In the genomic region with DNA sequence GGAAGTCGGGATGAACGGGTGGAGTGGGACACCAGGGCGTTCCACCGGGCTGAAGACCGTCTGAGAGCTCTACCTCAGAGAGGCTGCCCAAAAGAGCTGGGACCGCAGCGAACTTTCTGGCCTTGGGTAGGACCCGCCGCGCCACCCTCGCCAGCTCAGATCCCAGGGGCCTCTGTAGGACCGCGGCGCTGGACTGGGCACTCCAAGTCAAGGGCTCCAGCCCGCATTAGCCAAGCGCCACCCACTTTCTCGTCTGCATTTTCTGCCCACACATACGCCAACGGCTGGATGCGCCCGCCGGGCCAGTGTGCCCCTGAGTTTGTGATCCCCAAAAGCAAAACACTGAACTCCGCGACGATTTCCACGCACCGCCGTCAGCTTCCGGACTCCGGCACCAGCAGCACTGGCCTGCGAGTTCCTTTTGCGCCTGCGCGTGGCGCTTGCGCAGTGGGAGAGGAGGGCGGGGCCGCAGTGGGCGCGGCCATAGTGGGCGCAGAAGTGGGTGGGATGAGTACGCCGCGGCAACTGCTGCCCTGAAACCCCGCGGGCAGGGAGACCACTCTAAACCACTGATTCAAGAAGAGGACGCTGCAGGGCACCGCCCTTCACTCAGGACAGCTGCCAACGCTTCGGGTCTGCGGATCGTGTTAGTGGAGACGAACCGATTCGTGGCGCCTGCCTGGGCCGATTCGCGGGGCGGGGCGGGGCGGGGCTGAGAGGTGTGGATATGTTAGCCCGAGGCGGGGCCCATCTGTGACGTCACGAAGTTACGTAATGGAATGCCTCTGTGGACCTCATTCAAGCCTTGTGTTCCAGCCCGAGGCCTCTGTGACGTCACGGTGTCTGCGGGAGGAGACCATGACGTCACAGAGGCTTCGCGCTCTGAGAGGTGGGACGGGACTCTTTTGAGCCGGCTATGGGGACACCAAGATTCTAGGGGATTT, we compare ENCODE assay signal across 1 cellular context.
TF ChIP-seq lines count a peak whose summit lies in the region.

No MANE protein-coding gene starts in this region.

TF ChIP-seq in HepG2, 621 proteins besides CTCF, POLR2A, EP300 and RAD21 (continued from another document and continues in another):
- TF ChIP-seq, protein P1, sequence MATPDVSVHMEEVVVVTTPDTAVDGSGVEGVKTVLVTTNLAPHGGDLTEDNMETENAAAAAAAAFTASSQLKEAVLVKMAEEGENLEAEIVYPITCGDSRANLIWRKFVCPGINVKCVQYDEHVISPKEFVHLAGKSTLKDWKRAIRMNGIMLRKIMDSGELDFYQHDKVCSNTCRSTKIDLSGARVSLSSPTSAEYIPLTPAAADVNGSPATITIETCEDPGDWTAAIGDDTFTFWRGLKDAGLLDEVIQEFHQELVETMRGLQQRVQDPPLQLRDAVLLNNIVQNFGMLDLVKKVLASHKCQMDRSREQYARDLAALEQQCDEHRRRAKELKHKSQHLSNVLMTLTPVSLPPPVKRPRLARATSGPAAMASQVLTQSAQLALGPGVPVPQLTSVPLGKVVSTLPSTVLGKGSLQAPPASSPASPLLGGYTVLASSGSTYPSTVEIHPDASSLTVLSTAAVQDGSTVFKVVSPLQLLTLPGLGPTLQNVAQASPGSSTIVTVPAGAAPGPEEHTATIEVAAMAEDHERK (CRISPR knock-in tag; IDR thresholded peaks at IDR 0.05; ENCODE audit: low read depth) = no peak
- TF ChIP-seq ZSCAN21 (CRISPR knock-in tag; IDR thresholded peaks at IDR 0.05; ENCODE audit: borderline replicate concordance) = peak; percentile 81; the same call in 1 of the 2 replicates
- TF ChIP-seq, protein P2, sequence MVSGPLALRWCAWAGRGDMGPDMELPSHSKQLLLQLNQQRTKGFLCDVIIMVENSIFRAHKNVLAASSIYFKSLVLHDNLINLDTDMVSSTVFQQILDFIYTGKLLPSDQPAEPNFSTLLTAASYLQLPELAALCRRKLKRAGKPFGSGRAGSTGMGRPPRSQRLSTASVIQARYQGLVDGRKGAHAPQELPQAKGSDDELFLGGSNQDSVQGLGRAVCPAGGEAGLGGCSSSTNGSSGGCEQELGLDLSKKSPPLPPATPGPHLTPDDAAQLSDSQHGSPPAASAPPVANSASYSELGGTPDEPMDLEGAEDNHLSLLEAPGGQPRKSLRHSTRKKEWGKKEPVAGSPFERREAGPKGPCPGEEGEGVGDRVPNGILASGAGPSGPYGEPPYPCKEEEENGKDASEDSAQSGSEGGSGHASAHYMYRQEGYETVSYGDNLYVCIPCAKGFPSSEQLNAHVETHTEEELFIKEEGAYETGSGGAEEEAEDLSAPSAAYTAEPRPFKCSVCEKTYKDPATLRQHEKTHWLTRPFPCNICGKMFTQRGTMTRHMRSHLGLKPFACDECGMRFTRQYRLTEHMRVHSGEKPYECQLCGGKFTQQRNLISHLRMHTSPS (CRISPR knock-in tag; IDR thresholded peaks at IDR 0.05; ENCODE audit: low read depth) = no peak
- peak; percentile 67 for TF ChIP-seq ZNF335 (CRISPR knock-in tag; IDR thresholded peaks at IDR 0.05)
- no peak for TF ChIP-seq MTA3 (CRISPR knock-in tag; IDR thresholded peaks at IDR 0.05)
- 0 out of 2 replicates have a peak, but pooled peaks have one; percentile 15 for TF ChIP-seq TBX3 (IDR thresholded peaks at IDR 0.05; ENCODE audit: borderline replicate concordance)
- no peak for TF ChIP-seq ZBTB1 (CRISPR knock-in tag; IDR thresholded peaks at IDR 0.05; ENCODE audit: borderline replicate concordance)
- TF ChIP-seq CENPX (CRISPR knock-in tag; IDR thresholded peaks at IDR 0.05) = no peak
- TF ChIP-seq SATB2 (CRISPR knock-in tag; IDR thresholded peaks at IDR 0.05) = peak; percentile 48; the same call in 1 of the 2 replicates
- peak; percentile 65; the same call in 1 of the 2 replicates for TF ChIP-seq WIZ (CRISPR knock-in tag; IDR thresholded peaks at IDR 0.05)
- peak; percentile 92 for TF ChIP-seq ZNF230 (CRISPR knock-in tag; IDR thresholded peaks at IDR 0.05)
- no peak for TF ChIP-seq ZNF10 (CRISPR knock-in tag; IDR thresholded peaks at IDR 0.05; ENCODE audit: borderline replicate concordance, low read depth)
- TF ChIP-seq, protein P3, sequence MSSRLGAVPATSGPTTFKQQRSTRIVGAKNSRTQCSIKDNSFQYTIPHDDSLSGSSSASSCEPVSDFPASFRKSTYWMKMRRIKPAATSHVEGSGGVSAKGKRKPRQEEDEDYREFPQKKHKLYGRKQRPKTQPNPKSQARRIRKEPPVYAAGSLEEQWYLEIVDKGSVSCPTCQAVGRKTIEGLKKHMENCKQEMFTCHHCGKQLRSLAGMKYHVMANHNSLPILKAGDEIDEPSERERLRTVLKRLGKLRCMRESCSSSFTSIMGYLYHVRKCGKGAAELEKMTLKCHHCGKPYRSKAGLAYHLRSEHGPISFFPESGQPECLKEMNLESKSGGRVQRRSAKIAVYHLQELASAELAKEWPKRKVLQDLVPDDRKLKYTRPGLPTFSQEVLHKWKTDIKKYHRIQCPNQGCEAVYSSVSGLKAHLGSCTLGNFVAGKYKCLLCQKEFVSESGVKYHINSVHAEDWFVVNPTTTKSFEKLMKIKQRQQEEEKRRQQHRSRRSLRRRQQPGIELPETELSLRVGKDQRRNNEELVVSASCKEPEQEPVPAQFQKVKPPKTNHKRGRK (CRISPR knock-in tag; IDR thresholded peaks at IDR 0.05) = 0 out of 2 replicates have a peak, but pooled peaks have one; percentile 6
- peak; percentile 83; the same call in 1 of the 2 replicates for TF ChIP-seq RFX5 (IDR thresholded peaks at IDR 0.05; ENCODE audit: low read depth, low read length)
- TF ChIP-seq ESRRA (CRISPR knock-in tag; IDR thresholded peaks at IDR 0.05; ENCODE audit: low read depth) = peak; percentile 73
- TF ChIP-seq MAF1 (CRISPR knock-in tag; IDR thresholded peaks at IDR 0.05; ENCODE audit: borderline replicate concordance) = peak; percentile 71; the same call in 1 of the 2 replicates
- TF ChIP-seq NAIF1 (CRISPR knock-in tag; IDR thresholded peaks at IDR 0.05; ENCODE audit: borderline replicate concordance) = no peak
- peak; percentile 72; the same call in 1 of the 2 replicates for TF ChIP-seq ZNF709 (CRISPR knock-in tag; IDR thresholded peaks at IDR 0.05)
- TF ChIP-seq MTF2 (CRISPR knock-in tag; IDR thresholded peaks at IDR 0.05; ENCODE audit: borderline replicate concordance) = peak; percentile 82
- TF ChIP-seq ZNF546 (CRISPR knock-in tag; conservative IDR thresholded peaks at IDR 0.05) = peak; percentile 96
- peak; percentile 59; the same call in 1 of the 2 replicates for TF ChIP-seq PHF21A (CRISPR knock-in tag; IDR thresholded peaks at IDR 0.05)
- peak; percentile 57; the same call in 1 of the 2 replicates for TF ChIP-seq ZNF251 (CRISPR knock-in tag; IDR thresholded peaks at IDR 0.05)
- peak; percentile 88; the same call in 1 of the 2 replicates for TF ChIP-seq NFKB2 (CRISPR knock-in tag; IDR thresholded peaks at IDR 0.05; ENCODE audit: borderline replicate concordance)
- no peak for TF ChIP-seq ZSCAN30 (CRISPR knock-in tag; IDR thresholded peaks at IDR 0.05)
- peak; percentile 87; the same call in 1 of the 2 replicates for TF ChIP-seq GABPB1 (CRISPR knock-in tag; IDR thresholded peaks at IDR 0.05)
- TF ChIP-seq FOXM1 (CRISPR knock-in tag; IDR thresholded peaks at IDR 0.05) = 0 out of 2 replicates have a peak, but pooled peaks have one; percentile 20
- TF ChIP-seq ZNF547 (CRISPR knock-in tag; IDR thresholded peaks at IDR 0.05) = peak; percentile 63; the same call in 1 of the 2 replicates
- TF ChIP-seq, protein P4, sequence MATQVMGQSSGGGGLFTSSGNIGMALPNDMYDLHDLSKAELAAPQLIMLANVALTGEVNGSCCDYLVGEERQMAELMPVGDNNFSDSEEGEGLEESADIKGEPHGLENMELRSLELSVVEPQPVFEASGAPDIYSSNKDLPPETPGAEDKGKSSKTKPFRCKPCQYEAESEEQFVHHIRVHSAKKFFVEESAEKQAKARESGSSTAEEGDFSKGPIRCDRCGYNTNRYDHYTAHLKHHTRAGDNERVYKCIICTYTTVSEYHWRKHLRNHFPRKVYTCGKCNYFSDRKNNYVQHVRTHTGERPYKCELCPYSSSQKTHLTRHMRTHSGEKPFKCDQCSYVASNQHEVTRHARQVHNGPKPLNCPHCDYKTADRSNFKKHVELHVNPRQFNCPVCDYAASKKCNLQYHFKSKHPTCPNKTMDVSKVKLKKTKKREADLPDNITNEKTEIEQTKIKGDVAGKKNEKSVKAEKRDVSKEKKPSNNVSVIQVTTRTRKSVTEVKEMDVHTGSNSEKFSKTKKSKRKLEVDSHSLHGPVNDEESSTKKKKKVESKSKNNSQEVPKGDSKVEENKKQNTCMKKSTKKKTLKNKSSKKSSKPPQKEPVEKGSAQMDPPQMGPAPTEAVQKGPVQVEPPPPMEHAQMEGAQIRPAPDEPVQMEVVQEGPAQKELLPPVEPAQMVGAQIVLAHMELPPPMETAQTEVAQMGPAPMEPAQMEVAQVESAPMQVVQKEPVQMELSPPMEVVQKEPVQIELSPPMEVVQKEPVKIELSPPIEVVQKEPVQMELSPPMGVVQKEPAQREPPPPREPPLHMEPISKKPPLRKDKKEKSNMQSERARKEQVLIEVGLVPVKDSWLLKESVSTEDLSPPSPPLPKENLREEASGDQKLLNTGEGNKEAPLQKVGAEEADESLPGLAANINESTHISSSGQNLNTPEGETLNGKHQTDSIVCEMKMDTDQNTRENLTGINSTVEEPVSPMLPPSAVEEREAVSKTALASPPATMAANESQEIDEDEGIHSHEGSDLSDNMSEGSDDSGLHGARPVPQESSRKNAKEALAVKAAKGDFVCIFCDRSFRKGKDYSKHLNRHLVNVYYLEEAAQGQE (IDR thresholded peaks at IDR 0.05; ENCODE audit: borderline replicate concordance in 1 of 2, low read depth in 1 of 2, low read length in 2 of 2) = peak in 1 of 2 experiments; percentile 0; a peak in 1 of 4 replicates
- no peak for TF ChIP-seq ZNF207 (IDR thresholded peaks at IDR 0.05; ENCODE audit: borderline replicate concordance)
- TF ChIP-seq TCF7L2 (IDR thresholded peaks at IDR 0.05; ENCODE audit: low read depth, low read length) = no peak
- TF ChIP-seq MXI1 (IDR thresholded peaks at IDR 0.05; ENCODE audit: borderline replicate concordance, low read depth, low read length) = peak; percentile 68; the same call in 2 of the 3 replicates
- peak; percentile 83 for TF ChIP-seq ZNF430 (CRISPR knock-in tag; IDR thresholded peaks at IDR 0.05)
- no peak for TF ChIP-seq ZZZ3 (CRISPR knock-in tag; IDR thresholded peaks at IDR 0.05; ENCODE audit: borderline replicate concordance)
- TF ChIP-seq ZNF589 (CRISPR knock-in tag; conservative IDR thresholded peaks at IDR 0.05) = no peak; the same call in 1 of the 2 replicates
- TF ChIP-seq, protein P5, sequence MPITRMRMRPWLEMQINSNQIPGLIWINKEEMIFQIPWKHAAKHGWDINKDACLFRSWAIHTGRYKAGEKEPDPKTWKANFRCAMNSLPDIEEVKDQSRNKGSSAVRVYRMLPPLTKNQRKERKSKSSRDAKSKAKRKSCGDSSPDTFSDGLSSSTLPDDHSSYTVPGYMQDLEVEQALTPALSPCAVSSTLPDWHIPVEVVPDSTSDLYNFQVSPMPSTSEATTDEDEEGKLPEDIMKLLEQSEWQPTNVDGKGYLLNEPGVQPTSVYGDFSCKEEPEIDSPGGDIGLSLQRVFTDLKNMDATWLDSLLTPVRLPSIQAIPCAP (CRISPR knock-in tag; IDR thresholded peaks at IDR 0.05; ENCODE audit: low read depth) = no peak
- peak; percentile 93; the same call in 1 of the 2 replicates for TF ChIP-seq ZNF225 (CRISPR knock-in tag; IDR thresholded peaks at IDR 0.05)
- TF ChIP-seq ZNF333 (CRISPR knock-in tag; IDR thresholded peaks at IDR 0.05; ENCODE audit: borderline replicate concordance) = peak; percentile 90; the same call in 1 of the 2 replicates
- TF ChIP-seq ZEB1 (IDR thresholded peaks at IDR 0.05; ENCODE audit: insufficient replicate concordance, low read depth) = no peak
- TF ChIP-seq, protein P6, sequence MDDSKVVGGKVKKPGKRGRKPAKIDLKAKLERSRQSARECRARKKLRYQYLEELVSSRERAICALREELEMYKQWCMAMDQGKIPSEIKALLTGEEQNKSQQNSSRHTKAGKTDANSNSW (CRISPR knock-in tag; IDR thresholded peaks at IDR 0.05; ENCODE audit: borderline replicate concordance) = no peak
- TF ChIP-seq IKZF4 (CRISPR knock-in tag; IDR thresholded peaks at IDR 0.05; ENCODE audit: borderline replicate concordance, low read depth, not compliant biosample characterization) = peak; percentile 16
- no peak for TF ChIP-seq SOX13 (IDR thresholded peaks at IDR 0.05)
- TF ChIP-seq SOX13 (CRISPR knock-in tag; conservative IDR thresholded peaks at IDR 0.05 in 1 of 2, IDR thresholded peaks at IDR 0.05 in 1 of 2) = peak in 1 of 2 experiments; percentile 51; a peak in 1 of 4 replicates
- no peak for TF ChIP-seq MAFF (IDR thresholded peaks at IDR 0.05; ENCODE audit: low read depth, low read length)
- TF ChIP-seq ZNF720 (CRISPR knock-in tag; IDR thresholded peaks at IDR 0.05) = no peak
- peak; percentile 70; the same call in 1 of the 2 replicates for TF ChIP-seq BRD4 (CRISPR knock-in tag; IDR thresholded peaks at IDR 0.05)
- peak; percentile 99 for TF ChIP-seq SRSF1 (optimal IDR thresholded peaks at IDR 0.05; ENCODE audit: low read depth, low read length)
- TF ChIP-seq NFRKB (IDR thresholded peaks at IDR 0.05) = no peak
- no peak for TF ChIP-seq SRSF9 (IDR thresholded peaks at IDR 0.05; ENCODE audit: borderline replicate concordance, insufficient read depth, low read depth, low read length, poor library complexity, severe bottlenecking)
- TF ChIP-seq ONECUT2 (CRISPR knock-in tag; IDR thresholded peaks at IDR 0.05) = peak; percentile 63; the same call in 1 of the 2 replicates
- TF ChIP-seq, protein P7, sequence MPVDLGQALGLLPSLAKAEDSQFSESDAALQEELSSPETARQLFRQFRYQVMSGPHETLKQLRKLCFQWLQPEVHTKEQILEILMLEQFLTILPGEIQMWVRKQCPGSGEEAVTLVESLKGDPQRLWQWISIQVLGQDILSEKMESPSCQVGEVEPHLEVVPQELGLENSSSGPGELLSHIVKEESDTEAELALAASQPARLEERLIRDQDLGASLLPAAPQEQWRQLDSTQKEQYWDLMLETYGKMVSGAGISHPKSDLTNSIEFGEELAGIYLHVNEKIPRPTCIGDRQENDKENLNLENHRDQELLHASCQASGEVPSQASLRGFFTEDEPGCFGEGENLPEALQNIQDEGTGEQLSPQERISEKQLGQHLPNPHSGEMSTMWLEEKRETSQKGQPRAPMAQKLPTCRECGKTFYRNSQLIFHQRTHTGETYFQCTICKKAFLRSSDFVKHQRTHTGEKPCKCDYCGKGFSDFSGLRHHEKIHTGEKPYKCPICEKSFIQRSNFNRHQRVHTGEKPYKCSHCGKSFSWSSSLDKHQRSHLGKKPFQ (CRISPR knock-in tag; IDR thresholded peaks at IDR 0.05; ENCODE audit: insufficient replicate concordance) = peak; percentile 71
- TF ChIP-seq, protein P8, sequence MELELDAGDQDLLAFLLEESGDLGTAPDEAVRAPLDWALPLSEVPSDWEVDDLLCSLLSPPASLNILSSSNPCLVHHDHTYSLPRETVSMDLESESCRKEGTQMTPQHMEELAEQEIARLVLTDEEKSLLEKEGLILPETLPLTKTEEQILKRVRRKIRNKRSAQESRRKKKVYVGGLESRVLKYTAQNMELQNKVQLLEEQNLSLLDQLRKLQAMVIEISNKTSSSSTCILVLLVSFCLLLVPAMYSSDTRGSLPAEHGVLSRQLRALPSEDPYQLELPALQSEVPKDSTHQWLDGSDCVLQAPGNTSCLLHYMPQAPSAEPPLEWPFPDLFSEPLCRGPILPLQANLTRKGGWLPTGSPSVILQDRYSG (CRISPR knock-in tag; IDR thresholded peaks at IDR 0.05) = peak; percentile 91
- TF ChIP-seq, protein P9, sequence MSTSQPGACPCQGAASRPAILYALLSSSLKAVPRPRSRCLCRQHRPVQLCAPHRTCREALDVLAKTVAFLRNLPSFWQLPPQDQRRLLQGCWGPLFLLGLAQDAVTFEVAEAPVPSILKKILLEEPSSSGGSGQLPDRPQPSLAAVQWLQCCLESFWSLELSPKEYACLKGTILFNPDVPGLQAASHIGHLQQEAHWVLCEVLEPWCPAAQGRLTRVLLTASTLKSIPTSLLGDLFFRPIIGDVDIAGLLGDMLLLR (CRISPR knock-in tag; IDR thresholded peaks at IDR 0.05) = no peak; the same call in 1 of the 2 replicates
- peak; percentile 44; the same call in 1 of the 2 replicates for TF ChIP-seq NFYC (CRISPR knock-in tag; IDR thresholded peaks at IDR 0.05)
